Comparison of ENCODE assay signal across 9 cellular contexts in the genomic region with DNA sequence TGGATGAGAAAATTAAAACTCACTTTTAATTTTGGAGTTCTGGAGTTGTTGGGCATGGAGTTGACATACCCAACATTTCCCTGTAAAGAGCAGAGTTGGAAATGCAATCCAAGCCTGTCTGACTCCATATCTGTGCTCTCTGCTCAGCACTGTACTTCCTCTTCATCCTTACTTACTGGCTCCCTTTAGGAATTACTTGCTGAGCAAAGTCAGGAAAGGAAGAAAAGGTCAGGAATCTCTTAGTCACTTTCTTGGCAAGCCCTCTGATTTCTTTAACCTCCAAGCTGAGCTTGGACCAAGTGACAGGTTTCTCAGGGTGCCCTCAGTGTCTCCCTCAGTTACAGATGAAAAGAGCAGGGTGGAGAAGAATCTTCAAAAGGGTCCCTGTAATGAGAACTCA.
"Had no signal": no experiment of that assay in that cellular context is flagged by ENCODE, and none has a peak within 500 bp of the region (broad histone marks: within the 10 kb centered on the region; RNA-seq: fewer than 3 reads in every experiment).

No MANE protein-coding gene starts in this region.

- H3K36me3 Mint-ChIP-seq: IgD-negative memory B cell had no signal

- H3K4me3 Mint-ChIP-seq: IgD-negative memory B cell had no signal

- FAIRE-seq: HepG2, HTR-8/SVneo, K562 had no signal

- ATAC-seq: HepG2, K562 had no signal

- H3K27ac ChIP-seq: HL-60, KMS-11 had no signal

- H3K27ac Mint-ChIP-seq: IgD-negative memory B cell had no signal

- H3K9ac ChIP-seq: KMS-11 had no signal

- H3K4me2 ChIP-seq: KMS-11 had no signal

- H3K4me3 ChIP-seq: K562 had no signal

- H3K4me1 Mint-ChIP-seq: IgD-negative memory B cell had no signal

- DNase-seq: IMR-90, KBM-7, KG1 had no signal
